In genomic region chr2:197496695-197497094, GRCh38 we compare ENCODE assay signal across 1 cellular context.
TF ChIP-seq lines count a peak whose summit lies in the region.

No MANE protein-coding gene starts in this region.

TF ChIP-seq in endothelial cell of umbilical vein, 7 proteins besides CTCF, POLR2A, EP300 and RAD21:
- TF ChIP-seq JUN (IDR thresholded peaks at IDR 0.05; ENCODE audit: borderline replicate concordance, insufficient read depth, insufficient read length, low read depth) (no peak), POLR2AphosphoS5 (IDR thresholded peaks at IDR 0.05; ENCODE audit: insufficient read depth, low read depth, low read length) (no peak), FOS (IDR thresholded peaks at IDR 0.05; ENCODE audit: borderline replicate concordance, insufficient read depth, low read length) (no peak), EZH2 (IDR thresholded peaks at IDR 0.05; ENCODE audit: borderline replicate concordance, low read depth, low read length, severe bottlenecking) (no peak), GATA2 (IDR thresholded peaks at IDR 0.05; ENCODE audit: insufficient read depth, insufficient read length, low read depth, low read length) (no peak), MYC (IDR thresholded peaks at IDR 0.05; ENCODE audit: low read depth, low read length) (no peak), MAX (IDR thresholded peaks at IDR 0.05; ENCODE audit: insufficient read depth, insufficient read length) (no peak)
